20 cellular contexts compared by ENCODE assay signal in genomic region chr12:72471806-72472205, GRCh38.
"Had no signal": no experiment of that assay in that cellular context is flagged by ENCODE, and none has a peak within 500 bp of the region (broad histone marks: within the 10 kb centered on the region; RNA-seq: fewer than 3 reads in every experiment).

No MANE protein-coding gene starts in this region.

- H3K4me3 ChIP-seq: left ventricle myocardium inferior, psoas muscle, stomach, testis, upper lobe of right lung had no signal

- H3K4me1 ChIP-seq: left ventricle myocardium inferior, stomach, testis, upper lobe of right lung had no signal

- H3K36me3 ChIP-seq: left ventricle myocardium inferior, stomach, upper lobe of right lung had no signal

- DNase-seq: activated CD4-positive, CD25-positive, alpha-beta regulatory T cell treated with anti-CD3 and anti-CD28 coated beads, Interleukin-2, amount 50 U/mL, for 72 hours; activated naive CD4-positive, alpha-beta T cell; activated naive CD8-positive, alpha-beta T cell treated with anti-CD3 and anti-CD28 coated beads, Interleukin-2, amount 50 U/mL, for 24 hours; activated T-cell treated with anti-CD3 and anti-CD28 coated beads for 4 hours; dermis blood vessel endothelial cell; effector memory CD8-positive, alpha-beta T cell; foreskin melanocyte; head of caudate nucleus; kidney; left ventricle myocardium inferior; psoas muscle; stimulated activated CD4-positive, alpha-beta T cell treated with anti-CD3 and anti-CD28 coated beads, Interleukin-1b, Interleukin-23, amount 100 ng/mL, for 48 hours; stomach; T-helper 1 cell; T1000; testis; upper lobe of right lung had no signal

- H3K27me3 ChIP-seq: stomach, testis, upper lobe of right lung had no signal

- H3K9me3 ChIP-seq: left ventricle myocardium inferior, psoas muscle, stomach, testis, upper lobe of right lung had no signal

- H3K27ac ChIP-seq: epithelial cell of prostate, left ventricle myocardium inferior, psoas muscle, stomach, testis, upper lobe of right lung had no signal

- ATAC-seq: activated naive CD8-positive, alpha-beta T cell treated with anti-CD3 and anti-CD28 coated beads, Interleukin-2, amount 50 U/mL, for 24 hours; effector memory CD8-positive, alpha-beta T cell; natural killer cell treated with Interleukin-12 subunit alpha and Interleukin-12 subunit beta and Interleukin-15 and Interleukin-18, amount 100 ng/mL, for 72 hours; psoas muscle; sciatic nerve; upper lobe of right lung had no signal
